ENCODE assay signal across 1 cellular context in genomic region chrX:54695231-54695630, GRCh38.
TF ChIP-seq lines count a peak whose summit lies in the region.

No MANE protein-coding gene starts in this region.

TF ChIP-seq in liver, 16 proteins besides CTCF, POLR2A, EP300 and RAD21 (continued from another document):
- no peak for TF ChIP-seq ZBTB33 (IDR thresholded peaks at IDR 0.05)
- TF ChIP-seq HNF4G (IDR thresholded peaks at IDR 0.05): no peak
- no peak for TF ChIP-seq YY1 (IDR thresholded peaks at IDR 0.05)
- no peak for TF ChIP-seq REST (IDR thresholded peaks at IDR 0.05)
- no peak for TF ChIP-seq FOXA1 (IDR thresholded peaks at IDR 0.05)
- no peak for TF ChIP-seq JUND (IDR thresholded peaks at IDR 0.05)
- no peak for TF ChIP-seq SP1 (IDR thresholded peaks at IDR 0.05)
TF ChIP-seq in liver: peak in this region for 0.
